1 cellular context compared by ENCODE assay signal in genomic region chr2:216498418-216499413, GRCh38.
TF ChIP-seq lines count a peak whose summit lies in the region.

Gene RPL37A (plus strand): TSS chr2:216498844. CDS start chr2:216498875, 31 bp downstream.

TF ChIP-seq in GM12878, 131 proteins besides CTCF, POLR2A, EP300 and RAD21 (continued from another document and continues in another):
- TF ChIP-seq, protein P1, sequence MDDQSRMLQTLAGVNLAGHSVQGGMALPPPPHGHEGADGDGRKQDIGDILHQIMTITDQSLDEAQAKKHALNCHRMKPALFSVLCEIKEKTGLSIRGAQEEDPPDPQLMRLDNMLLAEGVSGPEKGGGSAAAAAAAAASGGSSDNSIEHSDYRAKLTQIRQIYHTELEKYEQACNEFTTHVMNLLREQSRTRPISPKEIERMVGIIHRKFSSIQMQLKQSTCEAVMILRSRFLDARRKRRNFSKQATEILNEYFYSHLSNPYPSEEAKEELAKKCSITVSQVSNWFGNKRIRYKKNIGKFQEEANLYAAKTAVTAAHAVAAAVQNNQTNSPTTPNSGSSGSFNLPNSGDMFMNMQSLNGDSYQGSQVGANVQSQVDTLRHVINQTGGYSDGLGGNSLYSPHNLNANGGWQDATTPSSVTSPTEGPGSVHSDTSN (IDR thresholded peaks at IDR 0.05; ENCODE audit: insufficient replicate concordance, low read depth, low read length), result peak; percentile 7
- TF ChIP-seq KLF5 (IDR thresholded peaks at IDR 0.05; ENCODE audit: partially characterized antibody) (no peak), MXI1 (IDR thresholded peaks at IDR 0.05; ENCODE audit: low read depth, low read length) (peak; percentile 88), ZBTB33 (IDR thresholded peaks at IDR 0.05) (0 out of 2 replicates have a peak, but pooled peaks have one; percentile 13), IKZF1 (conservative IDR thresholded peaks at IDR 0.05) (peak; percentile 76), YY1 (IDR thresholded peaks at IDR 0.05; ENCODE audit: low read depth, low read length) (peak; percentile 81), WRNIP1 (IDR thresholded peaks at IDR 0.05; ENCODE audit: borderline replicate concordance, low read depth, low read length) (no peak; the same call in 1 of the 2 replicates), ZZZ3 (IDR thresholded peaks at IDR 0.05; ENCODE audit: control insufficient read depth, insufficient read length, low read depth) (no peak), LARP7 (IDR thresholded peaks at IDR 0.05) (peak; percentile 91), ASH2L (IDR thresholded peaks at IDR 0.05; ENCODE audit: borderline replicate concordance, low read depth) (peak; percentile 96; the same call in 1 of the 2 replicates), EGR1 (IDR thresholded peaks at IDR 0.05; ENCODE audit: borderline replicate concordance in 1 of 2, low read depth in 2 of 2, low read length in 2 of 2) (0 out of 3 replicates have a peak, but pooled peaks of 1 of the 2 experiments have one; percentile 38), CHD1 (IDR thresholded peaks at IDR 0.05; ENCODE audit: low read depth, low read length) (peak; percentile 77; the same call in 1 of the 2 replicates), ZSCAN29 (IDR thresholded peaks at IDR 0.05) (peak; percentile 86), NBN (IDR thresholded peaks at IDR 0.05) (peak; percentile 93), FOS (IDR thresholded peaks at IDR 0.05; ENCODE audit: borderline replicate concordance, extremely low read depth, insufficient read length) (no peak), TARDBP (IDR thresholded peaks at IDR 0.05; ENCODE audit: borderline replicate concordance) (0 out of 2 replicates have a peak, but pooled peaks have one; percentile 63), IRF5 (IDR thresholded peaks at IDR 0.05; ENCODE audit: borderline replicate concordance) (no peak), SP1 (IDR thresholded peaks at IDR 0.05; ENCODE audit: low read depth, low read length) (peak; percentile 11), ZNF274 (IDR thresholded peaks at IDR 0.05; ENCODE audit: insufficient read depth, insufficient read length) (no peak), SKIL (IDR thresholded peaks at IDR 0.05; ENCODE audit: low read depth, poor library complexity, severe bottlenecking) (no peak), MEF2B (IDR thresholded peaks at IDR 0.05; ENCODE audit: partially characterized antibody, poor library complexity, severe bottlenecking) (peak; percentile 49), MEF2A (IDR thresholded peaks at IDR 0.05; ENCODE audit: insufficient read depth, low read depth, low read length) (no peak), NFIC (IDR thresholded peaks at IDR 0.05; ENCODE audit: low read depth, low read length) (peak; percentile 47), SPI1 (IDR thresholded peaks at IDR 0.05; ENCODE audit: borderline replicate concordance, insufficient read depth, low read depth, low read length) (peak; percentile 74; the same call in 1 of the 2 replicates), HDGF (IDR thresholded peaks at IDR 0.05) (no peak), ZNF687 (IDR thresholded peaks at IDR 0.05) (peak; percentile 92)
- TF ChIP-seq, protein P2, sequence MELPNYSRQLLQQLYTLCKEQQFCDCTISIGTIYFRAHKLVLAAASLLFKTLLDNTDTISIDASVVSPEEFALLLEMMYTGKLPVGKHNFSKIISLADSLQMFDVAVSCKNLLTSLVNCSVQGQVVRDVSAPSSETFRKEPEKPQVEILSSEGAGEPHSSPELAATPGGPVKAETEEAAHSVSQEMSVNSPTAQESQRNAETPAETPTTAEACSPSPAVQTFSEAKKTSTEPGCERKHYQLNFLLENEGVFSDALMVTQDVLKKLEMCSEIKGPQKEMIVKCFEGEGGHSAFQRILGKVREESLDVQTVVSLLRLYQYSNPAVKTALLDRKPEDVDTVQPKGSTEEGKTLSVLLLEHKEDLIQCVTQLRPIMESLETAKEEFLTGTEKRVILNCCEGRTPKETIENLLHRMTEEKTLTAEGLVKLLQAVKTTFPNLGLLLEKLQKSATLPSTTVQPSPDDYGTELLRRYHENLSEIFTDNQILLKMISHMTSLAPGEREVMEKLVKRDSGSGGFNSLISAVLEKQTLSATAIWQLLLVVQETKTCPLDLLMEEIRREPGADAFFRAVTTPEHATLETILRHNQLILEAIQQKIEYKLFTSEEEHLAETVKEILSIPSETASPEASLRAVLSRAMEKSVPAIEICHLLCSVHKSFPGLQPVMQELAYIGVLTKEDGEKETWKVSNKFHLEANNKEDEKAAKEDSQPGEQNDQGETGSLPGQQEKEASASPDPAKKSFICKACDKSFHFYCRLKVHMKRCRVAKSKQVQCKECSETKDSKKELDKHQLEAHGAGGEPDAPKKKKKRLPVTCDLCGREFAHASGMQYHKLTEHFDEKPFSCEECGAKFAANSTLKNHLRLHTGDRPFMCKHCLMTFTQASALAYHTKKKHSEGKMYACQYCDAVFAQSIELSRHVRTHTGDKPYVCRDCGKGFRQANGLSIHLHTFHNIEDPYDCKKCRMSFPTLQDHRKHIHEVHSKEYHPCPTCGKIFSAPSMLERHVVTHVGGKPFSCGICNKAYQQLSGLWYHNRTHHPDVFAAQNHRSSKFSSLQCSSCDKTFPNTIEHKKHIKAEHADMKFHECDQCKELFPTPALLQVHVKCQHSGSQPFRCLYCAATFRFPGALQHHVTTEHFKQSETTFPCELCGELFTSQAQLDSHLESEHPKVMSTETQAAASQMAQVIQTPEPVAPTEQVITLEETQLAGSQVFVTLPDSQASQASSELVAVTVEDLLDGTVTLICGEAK (IDR thresholded peaks at IDR 0.05; ENCODE audit: borderline replicate concordance), result peak; percentile 90
- TF ChIP-seq, protein P3, sequence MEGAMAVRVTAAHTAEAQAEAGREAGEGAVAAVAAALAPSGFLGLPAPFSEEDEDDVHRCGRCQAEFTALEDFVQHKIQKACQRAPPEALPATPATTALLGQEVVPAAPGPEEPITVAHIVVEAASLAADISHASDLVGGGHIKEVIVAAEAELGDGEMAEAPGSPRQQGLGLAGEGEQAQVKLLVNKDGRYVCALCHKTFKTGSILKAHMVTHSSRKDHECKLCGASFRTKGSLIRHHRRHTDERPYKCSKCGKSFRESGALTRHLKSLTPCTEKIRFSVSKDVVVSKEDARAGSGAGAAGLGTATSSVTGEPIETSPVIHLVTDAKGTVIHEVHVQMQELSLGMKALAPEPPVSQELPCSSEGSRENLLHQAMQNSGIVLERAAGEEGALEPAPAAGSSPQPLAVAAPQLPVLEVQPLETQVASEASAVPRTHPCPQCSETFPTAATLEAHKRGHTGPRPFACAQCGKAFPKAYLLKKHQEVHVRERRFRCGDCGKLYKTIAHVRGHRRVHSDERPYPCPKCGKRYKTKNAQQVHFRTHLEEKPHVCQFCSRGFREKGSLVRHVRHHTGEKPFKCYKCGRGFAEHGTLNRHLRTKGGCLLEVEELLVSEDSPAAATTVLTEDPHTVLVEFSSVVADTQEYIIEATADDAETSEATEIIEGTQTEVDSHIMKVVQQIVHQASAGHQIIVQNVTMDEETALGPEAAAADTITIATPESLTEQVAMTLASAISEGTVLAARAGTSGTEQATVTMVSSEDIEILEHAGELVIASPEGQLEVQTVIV (IDR thresholded peaks at IDR 0.05; ENCODE audit: borderline replicate concordance, partially characterized antibody), result peak; percentile 69
- TF ChIP-seq, protein P4, sequence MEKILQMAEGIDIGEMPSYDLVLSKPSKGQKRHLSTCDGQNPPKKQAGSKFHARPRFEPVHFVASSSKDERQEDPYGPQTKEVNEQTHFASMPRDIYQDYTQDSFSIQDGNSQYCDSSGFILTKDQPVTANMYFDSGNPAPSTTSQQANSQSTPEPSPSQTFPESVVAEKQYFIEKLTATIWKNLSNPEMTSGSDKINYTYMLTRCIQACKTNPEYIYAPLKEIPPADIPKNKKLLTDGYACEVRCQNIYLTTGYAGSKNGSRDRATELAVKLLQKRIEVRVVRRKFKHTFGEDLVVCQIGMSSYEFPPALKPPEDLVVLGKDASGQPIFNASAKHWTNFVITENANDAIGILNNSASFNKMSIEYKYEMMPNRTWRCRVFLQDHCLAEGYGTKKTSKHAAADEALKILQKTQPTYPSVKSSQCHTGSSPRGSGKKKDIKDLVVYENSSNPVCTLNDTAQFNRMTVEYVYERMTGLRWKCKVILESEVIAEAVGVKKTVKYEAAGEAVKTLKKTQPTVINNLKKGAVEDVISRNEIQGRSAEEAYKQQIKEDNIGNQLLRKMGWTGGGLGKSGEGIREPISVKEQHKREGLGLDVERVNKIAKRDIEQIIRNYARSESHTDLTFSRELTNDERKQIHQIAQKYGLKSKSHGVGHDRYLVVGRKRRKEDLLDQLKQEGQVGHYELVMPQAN (conservative IDR thresholded peaks at IDR 0.05), result peak; percentile 85
- TF ChIP-seq, protein P5, sequence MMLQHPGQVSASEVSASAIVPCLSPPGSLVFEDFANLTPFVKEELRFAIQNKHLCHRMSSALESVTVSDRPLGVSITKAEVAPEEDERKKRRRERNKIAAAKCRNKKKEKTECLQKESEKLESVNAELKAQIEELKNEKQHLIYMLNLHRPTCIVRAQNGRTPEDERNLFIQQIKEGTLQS (IDR thresholded peaks at IDR 0.05; ENCODE audit: borderline replicate concordance, extremely low read depth, low read depth, low read length), result no peak
